Comparison of ENCODE assay signal across 8 cellular contexts in the genomic region with DNA sequence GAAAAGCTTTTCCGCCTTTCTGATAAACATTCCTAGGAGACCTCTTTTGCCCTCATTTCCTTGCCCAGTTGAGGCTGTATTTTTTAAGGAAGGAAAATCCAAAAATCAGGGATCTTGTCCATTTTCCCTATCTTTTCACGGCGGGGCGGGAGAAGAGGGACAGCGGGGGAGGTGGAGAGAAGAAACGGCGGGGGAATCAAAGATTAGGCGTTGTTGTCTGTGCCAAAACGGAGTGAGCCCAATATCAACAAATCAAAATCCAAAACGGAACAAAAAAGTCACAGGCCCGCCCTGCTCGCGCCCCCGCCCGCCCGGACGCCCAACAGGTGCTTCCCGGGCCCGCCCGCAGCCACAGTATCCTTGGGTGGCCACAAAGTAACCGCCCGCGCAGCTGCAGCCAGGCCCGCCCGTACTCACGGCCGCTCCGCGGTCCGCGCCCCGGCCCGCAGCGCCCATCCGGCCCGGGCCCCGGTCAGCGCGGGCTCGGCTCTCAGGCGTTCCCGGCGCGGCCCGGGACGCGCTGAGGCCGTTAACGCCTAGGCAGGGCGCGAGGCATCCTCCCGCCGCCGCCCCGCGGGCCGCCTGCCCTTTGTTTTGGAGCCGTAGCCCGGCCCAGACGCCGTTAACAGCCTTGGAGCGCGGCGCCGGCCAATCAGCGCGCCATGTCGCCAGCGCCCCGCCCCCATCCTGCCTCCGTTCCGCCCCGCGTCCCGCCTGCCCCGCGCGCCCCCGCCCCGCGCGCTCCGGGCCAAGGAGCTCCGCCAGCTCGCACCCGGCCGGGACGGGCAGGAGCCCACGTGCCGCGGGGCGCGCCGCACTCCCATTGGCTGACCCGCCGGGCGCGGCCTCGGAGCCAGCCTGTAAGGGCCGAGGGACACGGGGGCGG. TPM values are rescaled to one million over a fixed set of nuclear protein-coding genes. Genes with fewer than 3 reads are reported as not detected.
A peak's percentile ranks its signal among the peaks of the same experiment; 100 is the strongest.
DNase-seq lines count a peak whose midpoint lies in the region; ATAC-seq and TF ChIP-seq lines count a peak whose summit lies in the region.

A gene with protein sequence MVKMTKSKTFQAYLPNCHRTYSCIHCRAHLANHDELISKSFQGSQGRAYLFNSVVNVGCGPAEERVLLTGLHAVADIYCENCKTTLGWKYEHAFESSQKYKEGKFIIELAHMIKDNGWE (minus strand): TSS at position 597 of the 886 bp plus-strand sequence. CDS start 25,050 bp downstream, outside the sequence.

- H3K4me1 Mint-ChIP-seq in CD8-positive, alpha-beta T cell (ENCODE audit: low read depth), result peaks cover 23% of the 10 kb centered on the region

- peak; percentile 91 for ATAC-seq in CD8-positive, alpha-beta T cell
- peak; percentile 76 for ATAC-seq in GM19463 (IDR thresholded peaks at IDR 0.05; ENCODE audit: unreplicated experiment)

- H3K9me3 ChIP-seq in CD8-positive, alpha-beta T cell (ENCODE audit: low read length), result no peaks in the 10 kb centered on the region
- no peaks in the 10 kb centered on the region for H3K9me3 ChIP-seq in effector memory CD4-positive, alpha-beta T cell (ENCODE audit: control insufficient read depth, low read length)

- no peaks in the 10 kb centered on the region for H3K36me3 ChIP-seq in CD8-positive, alpha-beta T cell (ENCODE audit: insufficient read depth, low read length)
- no peaks in the 10 kb centered on the region for H3K36me3 ChIP-seq in effector memory CD4-positive, alpha-beta T cell (ENCODE audit: control insufficient read depth, insufficient read depth, low read length)

- no peaks in the 10 kb centered on the region for H3K27me3 Mint-ChIP-seq in CD8-positive, alpha-beta T cell (ENCODE audit: low read depth)

- no peaks in the 10 kb centered on the region for H3K27me3 ChIP-seq in CD8-positive, alpha-beta T cell (ENCODE audit: insufficient read depth, low read length)
- H3K27me3 ChIP-seq in effector memory CD4-positive, alpha-beta T cell (replicated peaks; ENCODE audit: control insufficient read depth, insufficient read depth, low read length, poor library complexity, severe bottlenecking), result no peaks in the 10 kb centered on the region

- peak within 1 kb of the TSS; percentile 88 for H3K27ac Mint-ChIP-seq in CD8-positive, alpha-beta T cell

- CTCF ChIA-PET in CD8-positive, alpha-beta T cell (lab: Charles Lee), result interaction anchor here (0.5 to 1.0 kb wide), 2 partner anchors 9 to 1443 kb away, joined by 3 read pairs; no protein-coding TSS in a partner anchor

- no peaks in the 10 kb centered on the region for H3K36me3 Mint-ChIP-seq in CD8-positive, alpha-beta T cell

- H3K9me3 Mint-ChIP-seq in CD8-positive, alpha-beta T cell, result no peaks in the 10 kb centered on the region

- H3K27ac ChIP-seq in CD8-positive, alpha-beta T cell (ENCODE audit: low read depth, low read length), result peak within 1 kb of the TSS; percentile 41
- H3K27ac ChIP-seq in effector memory CD4-positive, alpha-beta T cell (ENCODE audit: insufficient read depth, low read length, poor library complexity, severe bottlenecking), result peak within 1 kb of the TSS; percentile 62

- peaks cover 12% of the 10 kb centered on the region for H3K4me1 ChIP-seq in CD8-positive, alpha-beta T cell (ENCODE audit: insufficient read depth, low read length)
- peaks cover 9% of the 10 kb centered on the region for H3K4me1 ChIP-seq in effector memory CD4-positive, alpha-beta T cell (ENCODE audit: control insufficient read depth, insufficient read depth, low read length, poor library complexity, severe bottlenecking)

- H3K4me3 ChIP-seq in CD8-positive, alpha-beta T cell (ENCODE audit: low read depth, low read length), result peak within 1 kb of the TSS; percentile 59
- peak within 1 kb of the TSS; percentile 81 for H3K4me3 ChIP-seq in effector memory CD4-positive, alpha-beta T cell (ENCODE audit: insufficient read depth, low read depth, low read length, poor library complexity, severe bottlenecking)

- TF ChIP-seq CTCF in CD8-positive, alpha-beta T cell (IDR thresholded peaks at IDR 0.05), result no peak

- peak within 1 kb of the TSS; percentile 91 for H3K4me3 Mint-ChIP-seq in CD8-positive, alpha-beta T cell

- POLR2A ChIA-PET in CD8-positive, alpha-beta T cell (lab: Charles Lee), result interaction anchor here (0.7 to 1.4 kb wide), 9 partner anchors 11 to 132 kb away, joined by 3 to 6 read pairs (median 4); partner anchors contain the start of genes MAPK1 and PPIL2

- peak; percentile 92 to 98 (median 95) for DNase-seq in CD8-positive, alpha-beta T cell
- DNase-seq in HPDE6-E6E7 (ENCODE audit: extremely low spot score), result peak; percentile 98
- DNase-seq in NK-92 treated with Interleukin-12 subunit alpha and Interleukin-12 subunit beta, amount 100 ng/mL, for 24 hours (lab: John Stamatoyannopoulos, UW), result peak; percentile 76
- DNase-seq in activated CD8-positive, alpha-beta memory T cell treated with anti-CD3 and anti-CD28 coated beads for 4 hours (ENCODE audit: low read depth in 2 of 2), result peak; percentile 87 to 88
- peak; percentile 92 to 94 (median 92) for DNase-seq in effector memory CD4-positive, alpha-beta T cell
- DNase-seq in medulla oblongata (ENCODE audit: extremely low spot score), result peak; percentile 98
- DNase-seq in stimulated activated CD4-positive, alpha-beta T cell treated with anti-CD3 and anti-CD28 coated beads, TNF-alpha, amount 100 ng/mL, for 4 hours (ENCODE audit: low read depth in 3 of 3), result peak; percentile 88 to 92 (median 89)

- intact Hi-C loops in CD8-positive, alpha-beta T cell (cut with DNase I, micrococcal nuclease), result loop anchor here (1.0 to 5.0 kb wide), 5 partner anchors 29 to 217 kb away; partner anchors contain the start of genes MAPK1 (in 2 of the 2), PPIL2 (in 2 of the 2) and PPM1F (in 1 of the 2)

RNA-seq across cellular contexts. Expression of the gene that starts here (rescaled TPM):
- 1 to 10 TPM; 3.2 to 3.3 TPM for total RNA-seq in CD8-positive, alpha-beta T cell

Comparison
In these comparisons a context has a peak if more than half of its experiments do, and no peak if none do; other contexts are left out.
1. Peak in every context shown above with its lines: DNase-seq, ATAC-seq, H3K4me3 ChIP-seq and H3K27ac ChIP-seq.